ENCODE assay signal across 29 cellular contexts in the genomic region with DNA sequence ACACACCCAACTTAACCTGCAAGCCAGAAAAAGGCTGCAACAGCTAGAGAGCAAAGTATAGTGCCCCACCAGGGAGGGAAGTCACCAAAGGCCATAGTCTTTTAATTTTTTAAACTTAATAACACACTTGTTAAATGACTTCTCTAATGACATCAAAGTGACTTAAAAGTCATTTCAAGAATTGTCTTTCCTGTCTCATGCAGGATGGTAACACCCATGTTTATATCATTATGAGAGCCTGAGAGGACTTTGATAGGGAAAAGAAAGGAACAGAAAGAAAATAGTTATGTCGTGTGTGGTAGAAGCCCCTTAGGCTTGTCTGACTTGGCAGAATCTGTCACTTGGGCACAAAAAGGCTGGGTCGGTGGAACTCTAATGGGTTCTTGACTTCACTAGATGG. TPM values are rescaled to one million over a fixed set of nuclear protein-coding genes. Genes with fewer than 3 reads are reported as not detected.
DNase-seq lines count a peak whose midpoint lies in the region; ATAC-seq, FAIRE-seq and TF ChIP-seq lines count a peak whose summit lies in the region.
"Had no signal": no experiment of that assay in that cellular context is flagged by ENCODE, and none has a peak within 500 bp of the region (broad histone marks: within the 10 kb centered on the region; RNA-seq: fewer than 3 reads in every experiment).

No MANE protein-coding gene starts in this region.

- no peaks in the 10 kb centered on the region for H3K36me3 Mint-ChIP-seq in activated CD4-positive, alpha-beta T cell treated with anti-CD3 and anti-CD28 coated beads, Interleukin-2, amount 10 ng/mL, durations not matched to agents 24 days and 14 days (ENCODE audit: low read depth)
- no peaks in the 10 kb centered on the region for H3K36me3 Mint-ChIP-seq in activated T-helper 2 cell treated with anti-CD3 and anti-CD28 coated beads, Interferon-gamma antibody, Interleukin-2, Interleukin-4, amounts not matched to agents 10 μg/mL and 5 μg/mL and 100 μg/mL, durations not matched to agents 14 hours and 24 hours and 36 hours (ENCODE audit: low read depth)

- peaks cover 2% of the 10 kb centered on the region for H3K9me3 Mint-ChIP-seq in activated CD4-positive, alpha-beta T cell treated with anti-CD3 and anti-CD28 coated beads, Interleukin-2, amount 10 ng/mL, durations not matched to agents 24 days and 14 days
- H3K9me3 Mint-ChIP-seq in activated T-helper 2 cell treated with anti-CD3 and anti-CD28 coated beads, Interferon-gamma antibody, Interleukin-2, Interleukin-4, amounts not matched to agents 10 μg/mL and 5 μg/mL and 100 μg/mL, durations not matched to agents 14 hours and 24 hours and 36 hours = peaks cover 3% of the 10 kb centered on the region
- H3K9me3 Mint-ChIP-seq: CD4-positive, alpha-beta T cell had no signal

- POLR2A ChIA-PET in A549 (lab: Yijun Ruan, JAX) = no interaction called here

- peak overlapping the region; percentile 62 for H3K27ac Mint-ChIP-seq in activated CD4-positive, alpha-beta T cell treated with anti-CD3 and anti-CD28 coated beads, Interleukin-2, amount 10 ng/mL, durations not matched to agents 24 days and 14 days
- H3K27ac Mint-ChIP-seq in activated T-helper 2 cell treated with anti-CD3 and anti-CD28 coated beads, Interferon-gamma antibody, Interleukin-2, Interleukin-4, amounts not matched to agents 10 μg/mL and 5 μg/mL and 100 μg/mL, durations not matched to agents 14 hours and 24 hours and 36 hours = peak overlapping the region; percentile 72
- H3K27ac Mint-ChIP-seq: CD4-positive, alpha-beta T cell had no signal

- intact Hi-C loops in activated CD4-positive, alpha-beta T cell treated with anti-CD3 and anti-CD28 coated beads, Interleukin-2, amount 10 ng/mL, durations not matched to agents 24 days and 14 days (cut with micrococcal nuclease) = no loop called here
- intact Hi-C loops in activated T-helper 2 cell treated with anti-CD3 and anti-CD28 coated beads, Interferon-gamma antibody, Interleukin-2, Interleukin-4, amounts not matched to agents 10 μg/mL and 5 μg/mL and 100 μg/mL, durations not matched to agents 14 hours and 24 hours and 36 hours (cut with micrococcal nuclease) = no loop called here

- H3K4me3 ChIP-seq in A549 (no peak overlapping the region), GM08714 (ENCODE audit: low read length) (peak overlapping the region; percentile 16; the same call in 1 of the 2 replicates)
- H3K4me3 ChIP-seq: BLaER1, GM12878, PC-9, SJSA1 had no signal

- TF ChIP-seq RAD21 in A549 (conservative IDR thresholded peaks at IDR 0.05 in 1 of 2, IDR thresholded peaks at IDR 0.05 in 1 of 2) = no peak

- no peaks in the 10 kb centered on the region for H3K4me1 Mint-ChIP-seq in activated CD4-positive, alpha-beta T cell treated with anti-CD3 and anti-CD28 coated beads, Interleukin-2, amount 10 ng/mL, durations not matched to agents 24 days and 14 days
- H3K4me1 Mint-ChIP-seq in activated T-helper 2 cell treated with anti-CD3 and anti-CD28 coated beads, Interferon-gamma antibody, Interleukin-2, Interleukin-4, amounts not matched to agents 10 μg/mL and 5 μg/mL and 100 μg/mL, durations not matched to agents 14 hours and 24 hours and 36 hours (ENCODE audit: low read depth) = no peaks in the 10 kb centered on the region

- FAIRE-seq in A549 (lab: Jason Lieb, UNC) = peak; percentile 54
- FAIRE-seq: G401.6, GM12878, HepG2 had no signal

- CTCF ChIA-PET in A549 (lab: Yijun Ruan, JAX) = interaction anchor here (0.8 kb wide), 1 partner anchor 31 kb away, joined by 3 read pairs; no protein-coding TSS in a partner anchor

- ATAC-seq in A549 = no peak
- no peak for ATAC-seq in GM21381 (IDR thresholded peaks at IDR 0.05; ENCODE audit: unreplicated experiment)
- ATAC-seq: GM12878, HepG2, Right ventricle myocardium inferior had no signal

- TF ChIP-seq POLR2A in A549 (IDR thresholded peaks at IDR 0.05; ENCODE audit: low read length) = no peak

- no peak for TF ChIP-seq CTCF in A549 (IDR thresholded peaks at IDR 0.05)

- WGBS in A549 (ENCODE audit: missing lambda C conversion rate) = 50% methylated on average over 2 of the region's 2 CpGs

- no peak overlapping the region for H3K4me2 ChIP-seq in A549
- H3K4me2 ChIP-seq: BLaER1, PC-9 had no signal

- TF ChIP-seq EP300 in A549 (IDR thresholded peaks at IDR 0.05) = no peak

- H3K27ac ChIP-seq in A549 = no peak overlapping the region
- H3K27ac ChIP-seq: BLaER1, PC-9, SJSA1 had no signal

- H3K9me3 ChIP-seq in A549 = peaks cover 5% of the 10 kb centered on the region; the same call in 1 of the 3 replicates
- H3K9me3 ChIP-seq: SJSA1 had no signal

- H3K27me3 Mint-ChIP-seq in activated CD4-positive, alpha-beta T cell treated with anti-CD3 and anti-CD28 coated beads, Interleukin-2, amount 10 ng/mL, durations not matched to agents 24 days and 14 days = peaks cover 2% of the 10 kb centered on the region
- H3K27me3 Mint-ChIP-seq in activated T-helper 2 cell treated with anti-CD3 and anti-CD28 coated beads, Interferon-gamma antibody, Interleukin-2, Interleukin-4, amounts not matched to agents 10 μg/mL and 5 μg/mL and 100 μg/mL, durations not matched to agents 14 hours and 24 hours and 36 hours (ENCODE audit: low read depth) = peaks cover 2% of the 10 kb centered on the region
- H3K27me3 Mint-ChIP-seq: CD4-positive, alpha-beta T cell had no signal

- peak overlapping the region; percentile 11 for H3K4me3 Mint-ChIP-seq in activated CD4-positive, alpha-beta T cell treated with anti-CD3 and anti-CD28 coated beads, Interleukin-2, amount 10 ng/mL, durations not matched to agents 24 days and 14 days
- no peak overlapping the region for H3K4me3 Mint-ChIP-seq in activated T-helper 2 cell treated with anti-CD3 and anti-CD28 coated beads, Interferon-gamma antibody, Interleukin-2, Interleukin-4, amounts not matched to agents 10 μg/mL and 5 μg/mL and 100 μg/mL, durations not matched to agents 14 hours and 24 hours and 36 hours (ENCODE audit: low read depth)
- H3K4me3 Mint-ChIP-seq: CD4-positive, alpha-beta T cell had no signal

- no peak for DNase-seq in activated CD4-positive, alpha-beta T cell treated with anti-CD3 and anti-CD28 coated beads, Interleukin-2, amount 10 ng/mL, durations not matched to agents 24 days and 14 days
- DNase-seq in activated CD4-positive, alpha-beta T cell treated with anti-CD3 and anti-CD28 coated beads for 4 hours = no peak
- no peak for DNase-seq in A549 (ENCODE audit: low read depth in 1 of 2, low spot score in 1 of 2)
- no peak for DNase-seq in activated T-helper 2 cell treated with anti-CD3 and anti-CD28 coated beads, Interferon-gamma antibody, Interleukin-2, Interleukin-4, amounts not matched to agents 10 μg/mL and 5 μg/mL and 100 μg/mL, durations not matched to agents 14 hours and 24 hours and 36 hours (ENCODE audit: low spot score)
- DNase-seq in H4 (ENCODE audit: low spot score) = no peak
- DNase-seq: 8988T; CD4-positive, alpha-beta T cell; COR-L47; DMS53; H7; Karpas-422; NCI-H1092; NCI-H1417 treated with DMSO at 0.1 percent for 48 hours; NCI-H1694 treated with DMSO at 0.1 percent for 48 hours; NCI-H2081; NCI-H2227 treated with DMSO at 0.1 percent for 48 hours; NCI-H526 treated with DMSO at 0.1 percent for 48 hours; PC-9 had no signal

- H3K4me1 ChIP-seq in A549 = no peaks in the 10 kb centered on the region
- H3K4me1 ChIP-seq: BLaER1, SJSA1 had no signal

TF ChIP-seq in A549, 52 proteins besides CTCF, POLR2A, EP300 and RAD21:
- TF ChIP-seq HEYL (CRISPR knock-in tag; IDR thresholded peaks at IDR 0.05) (no peak), MAX (IDR thresholded peaks at IDR 0.05) (no peak), HOXB13 (CRISPR knock-in tag; IDR thresholded peaks at IDR 0.05; ENCODE audit: low read depth) (no peak)

RNA-seq across cellular contexts. Expression of gene C2CD4B, which starts 57.9 kb away (rescaled TPM):
- total RNA-seq in activated CD4-positive, alpha-beta T cell treated with anti-CD3 and anti-CD28 coated beads, Interleukin-2, amount 10 ng/mL, durations not matched to agents 24 days and 14 days = 0.45 and 0.58 TPM in 2 replicates
- polyA plus RNA-seq in A549 (2011; rRNA removed) (0.06 TPM in 1 of 2 replicates, not detected in the other), A549 (2017; fragmentation: RNase III; extraction: RNeasy Plus Mini Kit Qiagen cat#74134 plus additional on column Dnase treatment) (0.29 to 0.63 TPM (median 0.45 TPM) in 3 replicates)
- 0.21 and 0.34 TPM in 2 replicates for polyA plus RNA-seq in A549 (2012; cell fraction: cytosol; rRNA removed)
- polyA plus RNA-seq in A549 (2012; cell fraction: nucleus; rRNA removed) = 0.28 and 0.58 TPM in 2 replicates
- not detected in 2 replicates for polyA minus RNA-seq in A549 (2011; rRNA and poly(A)+ RNA removed)
- total RNA-seq in activated T-helper 2 cell treated with anti-CD3 and anti-CD28 coated beads, Interferon-gamma antibody, Interleukin-2, Interleukin-4, amounts not matched to agents 10 μg/mL and 5 μg/mL and 100 μg/mL, durations not matched to agents 14 hours and 24 hours and 36 hours = 0.14 and 0.16 TPM in 2 replicates
- not detected in 2 replicates for total RNA-seq in H4 (2014; rRNA removed; shearing (Covaris generic))
- total RNA-seq: GM12878, HepG2, HT1080, PC-9, RPMI7951, SJSA1 had no signal
- polyA plus RNA-seq: AG04450, GM12878, HepG2 had no signal
